Comparison of ENCODE assay signal across 23 cellular contexts in the genomic region with DNA sequence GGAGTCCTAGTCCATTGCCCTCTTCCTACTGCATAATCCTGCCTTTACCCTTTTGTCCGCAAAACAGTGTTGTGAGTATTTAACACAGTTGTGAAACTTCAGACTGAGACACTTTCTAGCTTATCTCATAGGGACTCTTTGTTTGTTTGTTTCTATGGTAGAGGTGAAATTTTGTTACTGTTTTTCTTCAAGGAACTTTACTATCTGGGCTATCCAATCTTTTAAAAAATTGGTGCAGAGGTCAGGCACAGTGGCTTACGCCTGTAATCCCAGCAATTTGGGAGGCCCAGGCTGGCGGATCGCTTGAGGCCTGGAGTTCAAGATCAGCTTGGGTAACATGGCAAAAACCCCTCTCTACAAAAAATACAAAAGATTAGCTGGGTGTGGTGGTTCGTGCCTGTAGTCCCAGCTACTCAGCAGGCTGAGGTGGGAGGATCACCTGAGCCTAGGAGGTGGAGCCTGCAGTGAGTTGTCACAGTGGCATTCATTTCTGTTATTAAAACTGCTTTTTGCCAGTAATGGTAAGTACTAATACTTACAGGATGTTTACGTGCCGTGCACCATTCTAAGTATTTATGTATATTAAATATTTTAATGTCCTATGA. TPM values are rescaled to one million over a fixed set of nuclear protein-coding genes. Genes with fewer than 3 reads are reported as not detected.
DNase-seq lines count a peak whose midpoint lies in the region; ATAC-seq, FAIRE-seq and TF ChIP-seq lines count a peak whose summit lies in the region.
"Had no signal": no experiment of that assay in that cellular context is flagged by ENCODE, and none has a peak within 500 bp of the region (broad histone marks: within the 10 kb centered on the region; RNA-seq: fewer than 3 reads in every experiment).

No MANE protein-coding gene starts in this region.

- H2AK5ac ChIP-seq in H1 (ENCODE audit: low read depth, low read length) (no peak overlapping the region), trophoblast cell (ENCODE audit: low read length) (no peak overlapping the region)

- no peak overlapping the region for H3K14ac ChIP-seq in H1 (ENCODE audit: insufficient read length)
- no peak overlapping the region for H3K14ac ChIP-seq in trophoblast cell (ENCODE audit: low read length)

- CTCF ChIA-PET in H1 (lab: Charles Lee; ENCODE audit: partially characterized antibody) = interaction anchor here (0.6 to 1.1 kb wide), 2 partner anchors 32 to 296 kb away, joined by 3 read pairs; no protein-coding TSS in a partner anchor

- H2BK15ac ChIP-seq in H1 (ENCODE audit: low read length) = no peak overlapping the region

- H2BK120ac ChIP-seq in H1 (replicated peaks; ENCODE audit: low read depth, low read length) (no peak overlapping the region), trophoblast cell (ENCODE audit: insufficient read depth, low read length, poor library complexity) (no peak overlapping the region)

- POLR2A ChIA-PET in H1 (lab: Charles Lee; ENCODE audit: partially characterized antibody) = no interaction called here

- no peak overlapping the region for H4K12ac ChIP-seq in trophoblast cell (ENCODE audit: low read depth, low read length)

- no peak overlapping the region for H3K18ac ChIP-seq in H1 (ENCODE audit: extremely low read depth, low read length)
- H3K18ac ChIP-seq in trophoblast cell (ENCODE audit: low read length) = no peak overlapping the region

- DNase-seq in GM23338 (ENCODE audit: low spot score) (no peak), HuH-7 (ENCODE audit: low spot score) (peak; percentile 6), H1 (ENCODE audit: low read depth in 1 of 2, low spot score in 2 of 2) (no peak), trophoblast cell (peak; percentile 96 to 98), small intestine (no peak), T-helper 17 cell (no peak), T-helper 1 cell (no peak)
- DNase-seq in stimulated activated CD4-positive, alpha-beta T cell treated with anti-CD3 and anti-CD28 coated beads, Interleukin-12 subunit alpha, Interleukin-12 subunit beta, amount 100 ng/mL, for 4 hours = no peak
- DNase-seq: CD4-positive, CD25-positive, alpha-beta regulatory T cell; DMS53; IMR-90; Kasumi-1; MM.1S; NCI-H1092 treated with DMSO at 0.1 percent for 48 hours; NCI-H1694 treated with DMSO at 0.1 percent for 48 hours; NCI-H2107; NCI-H69; NK-92 treated with Interleukin-12 subunit alpha and Interleukin-12 subunit beta, amount 100 ng/mL, for 24 hours; OCI-M1 had no signal

- H3K4me1 Mint-ChIP-seq in GM23338 (no peaks in the 10 kb centered on the region), T-helper 17 cell (no peaks in the 10 kb centered on the region)
- H3K4me1 Mint-ChIP-seq: B cell had no signal

- H3K27ac Mint-ChIP-seq in GM23338 (no peak overlapping the region; the same call in 1 of the 2 replicates), T-helper 17 cell (no peak overlapping the region)
- H3K27ac Mint-ChIP-seq: B cell; CD4-positive, CD25-positive, alpha-beta regulatory T cell had no signal

- H3F3A ChIP-seq in GM23338 (replicated peaks; ENCODE audit: low read depth) = no peaks in the 10 kb centered on the region

- H3K4me3 Mint-ChIP-seq in GM23338 = no peak overlapping the region
- H3K4me3 Mint-ChIP-seq in T-helper 17 cell = no peak overlapping the region
- H3K4me3 Mint-ChIP-seq: B cell had no signal

- H3K4me2 ChIP-seq in GM23338 = no peak overlapping the region
- no peak overlapping the region for H3K4me2 ChIP-seq in H1 (ENCODE audit: insufficient read depth in 1 of 2, low read depth in 2 of 2, low read length in 2 of 2)
- H3K4me2 ChIP-seq in trophoblast cell (ENCODE audit: low read length) = no peak overlapping the region

- H3K4ac ChIP-seq in H1 (replicated peaks; ENCODE audit: insufficient read length, low read depth, low read length) (no peak overlapping the region), trophoblast cell (ENCODE audit: low read depth, low read length) (no peak overlapping the region)

- H3K4me3 ChIP-seq in GM23338 = no peak overlapping the region
- H3K4me3 ChIP-seq in H1 (ENCODE audit: extremely low read depth in 1 of 4, insufficient read depth in 2 of 4, low read depth in 3 of 4, low read length in 4 of 4) = no peak overlapping the region
- no peak overlapping the region for H3K4me3 ChIP-seq in trophoblast cell (ENCODE audit: low read depth, low read length)
- H3K4me3 ChIP-seq in small intestine (ENCODE audit: low read depth in 1 of 2, low read length in 2 of 2) = no peak overlapping the region
- H3K4me3 ChIP-seq: HAP-1, SJSA1 had no signal

- H4K91ac ChIP-seq in H1 (replicated peaks; ENCODE audit: insufficient read length, low read length) (no peak overlapping the region), trophoblast cell (ENCODE audit: low read depth, low read length) (no peak overlapping the region)

- H4K20me1 ChIP-seq in GM23338 (replicated peaks; ENCODE audit: insufficient read depth) (peaks cover 5% of the 10 kb centered on the region; the same call in 1 of the 2 replicates), H1 (replicated peaks in 1 of 2; ENCODE audit: control insufficient read depth in 1 of 2, insufficient read depth in 2 of 2, low read length in 2 of 2) (peaks cover 0 to 2% of the 10 kb centered on the region in 2 experiments)

- H3K27me3 ChIP-seq in GM23338 (ENCODE audit: insufficient read depth) (no peaks in the 10 kb centered on the region), H1 (replicated peaks in 1 of 4; ENCODE audit: control insufficient read depth in 3 of 4, extremely low read depth in 1 of 4, insufficient read depth in 3 of 4, low read length in 3 of 4) (no peaks in the 10 kb centered on the region), trophoblast cell (ENCODE audit: insufficient read depth, low read length) (no peaks in the 10 kb centered on the region), small intestine (ENCODE audit: control insufficient read depth in 2 of 2, insufficient read depth in 2 of 2, low read length in 2 of 2) (no peaks in the 10 kb centered on the region)
- H3K27me3 ChIP-seq: SJSA1 had no signal

- no peaks in the 10 kb centered on the region for H3K4me1 ChIP-seq in GM23338 (ENCODE audit: insufficient read depth)
- H3K4me1 ChIP-seq in H1 (replicated peaks in 1 of 4; ENCODE audit: control insufficient read depth in 3 of 4, insufficient read depth in 4 of 4, low read length in 3 of 4) = no peaks in the 10 kb centered on the region
- H3K4me1 ChIP-seq in trophoblast cell (ENCODE audit: control insufficient read depth in 1 of 2, insufficient read depth in 2 of 2, low read length in 2 of 2) = peaks cover 0 to 3% of the 10 kb centered on the region in 2 experiments
- H3K4me1 ChIP-seq in small intestine (ENCODE audit: control insufficient read depth in 2 of 2, insufficient read depth in 1 of 2, low read depth in 1 of 2, low read length in 1 of 2) = no peaks in the 10 kb centered on the region
- H3K4me1 ChIP-seq: SJSA1 had no signal

- H4K5ac ChIP-seq in H1 (ENCODE audit: insufficient read length, low read depth, low read length) = no peak overlapping the region

- H3K9ac ChIP-seq in H1 (replicated peaks in 1 of 4; ENCODE audit: extremely low read depth in 1 of 4, low read depth in 3 of 4, low read length in 3 of 4) (no peak overlapping the region), trophoblast cell (ENCODE audit: low read length) (no peak overlapping the region)

- H3K79me1 ChIP-seq in H1 (ENCODE audit: low read depth, low read length) = no peaks in the 10 kb centered on the region
- no peaks in the 10 kb centered on the region for H3K79me1 ChIP-seq in trophoblast cell (ENCODE audit: low read length)

- no peaks in the 10 kb centered on the region for H3K9me3 ChIP-seq in H1 (ENCODE audit: insufficient read depth in 2 of 2, low read depth in 1 of 2, low read length in 1 of 2)
- H3K9me3 ChIP-seq in trophoblast cell (ENCODE audit: insufficient read depth, low read depth, low read length) = no peaks in the 10 kb centered on the region
- no peaks in the 10 kb centered on the region for H3K9me3 ChIP-seq in small intestine (ENCODE audit: control insufficient read depth, low read depth)
- H3K9me3 ChIP-seq in T-helper 17 cell (ENCODE audit: control insufficient read depth, low read length, poor library complexity, severe bottlenecking) = no peaks in the 10 kb centered on the region
- H3K9me3 ChIP-seq: HAP-1, SJSA1 had no signal

- H3K23ac ChIP-seq in H1 (ENCODE audit: insufficient read length) (no peak overlapping the region), trophoblast cell (ENCODE audit: low read length) (peak overlapping the region; percentile 53)

- no peaks in the 10 kb centered on the region for H3K23me2 ChIP-seq in H1 (ENCODE audit: low read depth, low read length)

- peaks cover 40% of the 10 kb centered on the region for H3K36me3 Mint-ChIP-seq in GM23338 (ENCODE audit: low read depth)
- peaks cover 5% of the 10 kb centered on the region for H3K36me3 Mint-ChIP-seq in T-helper 17 cell (ENCODE audit: low read depth)

- TF ChIP-seq CTCF in GM23338 (conservative IDR thresholded peaks at IDR 0.05; ENCODE audit: low read depth in 2 of 2) = no peak
- no peak for TF ChIP-seq CTCF in H1 (IDR thresholded peaks at IDR 0.05; ENCODE audit: control extremely low read depth in 1 of 3, insufficient read depth in 1 of 3, low read depth in 1 of 3, low read length in 3 of 3)

- ATAC-seq in GM23338 (no peak), T-helper 17 cell (no peak)

- no peak for TF ChIP-seq RAD21 in H1 (IDR thresholded peaks at IDR 0.05 in 1 of 2, conservative IDR thresholded peaks at IDR 0.05 in 1 of 2; ENCODE audit: low read depth in 2 of 2, low read length in 2 of 2)

- H3K56ac ChIP-seq in H1 (replicated peaks; ENCODE audit: insufficient read length, low read depth, low read length) = no peak overlapping the region

- H2AFZ ChIP-seq in GM23338 (no peak overlapping the region), H1 (ENCODE audit: low read length) (no peak overlapping the region), trophoblast cell (ENCODE audit: insufficient read depth, low read length, poor library complexity) (no peak overlapping the region)

- FAIRE-seq in H1 (lab: Jason Lieb, UNC) = peak; percentile 52
- FAIRE-seq in small intestine (lab: Jason Lieb, UNC) = no peak

- H3K27ac ChIP-seq in GM23338 (ENCODE audit: low read depth) = peak overlapping the region; percentile 7; the same call in 1 of the 2 replicates
- H3K27ac ChIP-seq in H1 (ENCODE audit: low read depth, low read length) = no peak overlapping the region
- H3K27ac ChIP-seq in trophoblast cell (ENCODE audit: low read depth, low read length) = peak overlapping the region; percentile 52
- H3K27ac ChIP-seq in small intestine (ENCODE audit: low read depth in 1 of 2, low read length in 1 of 2) = no peak overlapping the region
- H3K27ac ChIP-seq: RWPE1, SJSA1 had no signal

- H2BK5ac ChIP-seq in H1 (ENCODE audit: low read depth, low read length) (no peak overlapping the region; the same call in 1 of the 2 replicates), trophoblast cell (ENCODE audit: low read depth, low read length, poor library complexity) (no peak overlapping the region)

- H2BK20ac ChIP-seq in H1 (ENCODE audit: low read length) = no peak overlapping the region

- H4K8ac ChIP-seq in H1 (ENCODE audit: extremely low read depth, insufficient read depth, low read length) = no peak overlapping the region
- H4K8ac ChIP-seq in trophoblast cell (ENCODE audit: low read depth, low read length) = no peak overlapping the region

- TF ChIP-seq EP300 in H1 (IDR thresholded peaks at IDR 0.05; ENCODE audit: borderline replicate concordance in 1 of 2, low read depth in 2 of 2, low read length in 2 of 2) = no peak

- no peaks in the 10 kb centered on the region for H3K9me3 Mint-ChIP-seq in GM23338
- H3K9me3 Mint-ChIP-seq: CD4-positive, CD25-positive, alpha-beta regulatory T cell had no signal

- no peaks in the 10 kb centered on the region for H3K79me2 ChIP-seq in GM23338 (replicated peaks; ENCODE audit: insufficient read depth)
- no peaks in the 10 kb centered on the region for H3K79me2 ChIP-seq in H1 (ENCODE audit: control insufficient read depth in 1 of 2, insufficient read depth in 2 of 2, low read length in 2 of 2)
- H3K79me2 ChIP-seq in trophoblast cell (ENCODE audit: control insufficient read depth, insufficient read depth, low read length, poor library complexity) = no peaks in the 10 kb centered on the region

- no peaks in the 10 kb centered on the region for H3K9me2 ChIP-seq in GM23338 (ENCODE audit: insufficient read depth)

- peaks cover 25% of the 10 kb centered on the region for H3K36me3 ChIP-seq in GM23338 (ENCODE audit: insufficient read depth)
- peaks cover 7 to 64% (median 28%) of the 10 kb centered on the region in 4 experiments for H3K36me3 ChIP-seq in H1 (ENCODE audit: control insufficient read depth in 2 of 4, insufficient read depth in 4 of 4, low read length in 3 of 4)
- peaks cover 12 to 14% of the 10 kb centered on the region in 2 experiments for H3K36me3 ChIP-seq in trophoblast cell (ENCODE audit: control insufficient read depth in 1 of 2, insufficient read depth in 2 of 2, low read length in 2 of 2)
- H3K36me3 ChIP-seq in small intestine (ENCODE audit: control insufficient read depth in 2 of 2, insufficient read depth in 2 of 2, low read length in 2 of 2) = peaks cover 2 to 26% of the 10 kb centered on the region in 2 donors

- WGBS in H1 (ENCODE audit: extremely low coverage in 1 of 2, insufficient coverage in 1 of 2, insufficient read length in 1 of 2, insufficient replicate concordance in 2 of 2, low coverage in 1 of 2, low lambda C conversion rate in 2 of 2, missing lambda C conversion rate in 1 of 2), 2 experiments = 97% methylated on average over 7 of the region's 7 CpGs; no CpG with 5 or more reads in 1 of the 2 experiments
- WGBS in trophoblast cell (ENCODE audit: extremely low coverage, insufficient coverage, insufficient read length) = no CpG with 5 or more reads among the region's 7 CpGs
- WGBS in small intestine, 3 donors = 89 to 92% (median 89%) methylated on average over 7 of the region's 7 CpGs

- peaks cover 2% of the 10 kb centered on the region for H3K27me3 Mint-ChIP-seq in GM23338 (ENCODE audit: insufficient read depth, low read depth, poor library complexity)
- H3K27me3 Mint-ChIP-seq in T-helper 17 cell = no peaks in the 10 kb centered on the region
- H3K27me3 Mint-ChIP-seq: B cell; CD4-positive, CD25-positive, alpha-beta regulatory T cell had no signal

- TF ChIP-seq POLR2A in H1 (IDR thresholded peaks at IDR 0.05; ENCODE audit: control extremely low read depth in 1 of 2, low read depth in 2 of 2, low read length in 2 of 2) = no peak

- H2BK12ac ChIP-seq in H1 (ENCODE audit: low read depth, low read length) = no peak overlapping the region
- H2BK12ac ChIP-seq in trophoblast cell (ENCODE audit: low read length) = no peak overlapping the region

RNA-seq across cellular contexts. Expression of a gene that starts 18.8 kb away (rescaled TPM):
- 26.9 and 27.3 TPM in 2 replicates for total RNA-seq in GM23338 (2014; rRNA removed; shearing (Covaris generic))
- polyA plus RNA-seq in GM23338 (2016; fragmentation: Nextera tagmentation; extraction: Ambion mirVana) = 27.0 and 27.7 TPM in 2 replicates
- 21.9 and 26.1 TPM in 2 replicates for total RNA-seq in H1 (2021; fragmentation: NEBNext Ultra II Directional; extraction: Animal tissue kit (Norgen Biotek cat#: 25700))
- 6.3 and 6.5 TPM in 2 replicates for polyA plus RNA-seq in H1 (2011; rRNA removed)
- 10.0 TPM for polyA plus RNA-seq in H1 (2011; cell fraction: cytosol; rRNA removed)
- 8.7 TPM for polyA plus RNA-seq in H1 (2011; cell fraction: nucleus; rRNA removed)
- 8.0 to 14.4 TPM (median 11.8 TPM) in 4 replicates for polyA plus RNA-seq in H1 (2012, experiment 1 of 2)
- 1.5 TPM for polyA plus RNA-seq in H1 (2012, experiment 2 of 2)
- 26.4 TPM for polyA plus RNA-seq in H1 (2013, experiment 1 of 2)
- 28.5 TPM for polyA plus RNA-seq in H1 (2013, experiment 2 of 2)
- polyA minus RNA-seq in H1 (2011; rRNA and poly(A)+ RNA removed) = 8.5 and 13.7 TPM in 2 replicates
- 22.4 TPM for polyA minus RNA-seq in H1 (2011; cell fraction: cytosol; rRNA and poly(A)+ RNA removed)
- polyA minus RNA-seq in H1 (2011; cell fraction: nucleus; rRNA and poly(A)+ RNA removed) = 11.0 TPM
- polyA plus RNA-seq in trophoblast cell (2013) = 13.3 and 13.7 TPM in 2 replicates
- 10 to 100 TPM; 13.6 to 18.1 (median 17.3) TPM for polyA plus RNA-seq in small intestine
- 10 to 100 TPM; 25.1 to 26.0 TPM for total RNA-seq in T-helper 17 cell

RNA-seq across cellular contexts. Expression of a gene that starts 45.5 kb away (rescaled TPM):
- total RNA-seq in GM23338 (2014; rRNA removed; shearing (Covaris generic)) = 54.3 and 65.2 TPM in 2 replicates
- polyA plus RNA-seq in GM23338 (2016; fragmentation: Nextera tagmentation; extraction: Ambion mirVana) (133 and 135 TPM in 2 replicates), H1 (2011; rRNA removed) (10.9 and 11.1 TPM in 2 replicates), small intestine (10 to 100 TPM; 39.8 to 42.4 (median 40.0) TPM)
- 40.5 and 40.9 TPM in 2 replicates for total RNA-seq in H1 (2021; fragmentation: NEBNext Ultra II Directional; extraction: Animal tissue kit (Norgen Biotek cat#: 25700))
- polyA plus RNA-seq in H1 (2011; cell fraction: cytosol; rRNA removed) = 32.4 TPM
- 9.9 TPM for polyA plus RNA-seq in H1 (2011; cell fraction: nucleus; rRNA removed)
- 21.3 to 27.0 TPM (median 25.1 TPM) in 4 replicates for polyA plus RNA-seq in H1 (2012, experiment 1 of 2)
- 9.6 TPM for polyA plus RNA-seq in H1 (2012, experiment 2 of 2)
- polyA plus RNA-seq in H1 (2013, experiment 1 of 2) = 64.9 TPM
- polyA plus RNA-seq in H1 (2013, experiment 2 of 2) = 62.4 TPM
- polyA minus RNA-seq in H1 (2011; rRNA and poly(A)+ RNA removed) = 3.0 and 4.4 TPM in 2 replicates
- polyA minus RNA-seq in H1 (2011; cell fraction: cytosol; rRNA and poly(A)+ RNA removed) = 12.2 TPM
- polyA minus RNA-seq in H1 (2011; cell fraction: nucleus; rRNA and poly(A)+ RNA removed) = 11.6 TPM
- polyA plus RNA-seq in trophoblast cell (2013) = 74.1 and 74.2 TPM in 2 replicates
- 10 to 100 TPM; 33.5 to 38.6 TPM for total RNA-seq in T-helper 17 cell

Comparison
In these comparisons a context has a peak if more than half of its experiments do, and no peak if none do; other contexts are left out.
1. DNase-seq: peak in HuH-7 (single experiment) and trophoblast cell (2 of 2); none in GM23338 (single experiment), H1 (0 of 2), small intestine (single experiment), stimulated activated CD4-positive, alpha-beta T cell treated with anti-CD3 and anti-CD28 coated beads, Interleukin-12 subunit alpha, Interleukin-12 subunit beta, amount 100 ng/mL, for 4 hours (single experiment), T-helper 17 cell (0 of 3) and T-helper 1 cell (0 of 5).
2. H3K27ac ChIP-seq: peak in GM23338 (single experiment) and trophoblast cell (single experiment); none in H1 (single experiment) and small intestine (0 of 2).